In the genomic region with DNA sequence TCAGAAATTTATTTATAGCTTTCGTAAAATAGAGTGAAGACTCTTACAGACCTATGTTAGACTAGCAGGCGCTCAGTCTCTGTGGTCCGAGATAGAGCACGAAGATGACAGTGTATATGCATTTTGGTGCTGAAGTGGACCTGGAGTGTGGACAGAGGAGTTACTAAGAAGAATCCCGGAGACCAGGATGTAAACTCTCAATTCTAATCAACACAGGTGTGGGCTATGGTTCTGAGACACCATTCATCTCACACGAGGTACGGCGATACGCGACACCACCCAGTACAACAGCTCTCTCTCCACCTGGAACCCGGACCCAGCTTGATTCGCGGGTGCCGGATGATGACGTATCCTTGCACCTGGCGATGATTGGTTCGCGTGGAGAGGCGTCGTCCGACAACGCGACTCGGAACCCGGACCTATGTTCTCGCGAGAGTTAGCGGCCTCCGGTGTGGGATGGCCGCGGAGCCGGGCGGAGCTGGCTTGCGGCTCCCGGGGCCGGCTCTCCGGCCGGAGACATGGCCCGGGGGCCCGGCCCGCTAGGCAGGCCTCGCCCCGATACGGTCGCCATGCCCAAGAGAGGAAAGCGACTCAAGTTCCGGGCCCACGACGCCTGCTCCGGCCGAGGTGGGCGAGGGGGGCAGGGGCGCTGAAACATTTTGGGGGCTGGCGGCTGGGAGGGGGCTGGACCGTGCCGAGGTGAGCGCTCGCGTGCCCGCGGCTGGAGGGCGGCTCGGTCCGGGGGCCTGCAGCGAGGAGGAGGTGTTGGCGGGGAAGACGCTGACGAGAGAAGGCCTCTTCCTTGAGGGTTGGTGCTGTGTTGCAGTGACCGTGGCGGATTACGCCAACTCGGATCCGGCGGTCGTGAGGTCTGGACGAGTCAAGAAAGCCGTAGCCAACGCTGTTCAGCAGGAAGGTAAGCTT, we compare ENCODE assay signal across 8 cellular contexts. TPM values are rescaled to one million over a fixed set of nuclear protein-coding genes. Genes with fewer than 3 reads are reported as not detected.
DNase-seq lines count a peak whose midpoint lies in the region; ATAC-seq, FAIRE-seq and TF ChIP-seq lines count a peak whose summit lies in the region.

A gene with protein sequence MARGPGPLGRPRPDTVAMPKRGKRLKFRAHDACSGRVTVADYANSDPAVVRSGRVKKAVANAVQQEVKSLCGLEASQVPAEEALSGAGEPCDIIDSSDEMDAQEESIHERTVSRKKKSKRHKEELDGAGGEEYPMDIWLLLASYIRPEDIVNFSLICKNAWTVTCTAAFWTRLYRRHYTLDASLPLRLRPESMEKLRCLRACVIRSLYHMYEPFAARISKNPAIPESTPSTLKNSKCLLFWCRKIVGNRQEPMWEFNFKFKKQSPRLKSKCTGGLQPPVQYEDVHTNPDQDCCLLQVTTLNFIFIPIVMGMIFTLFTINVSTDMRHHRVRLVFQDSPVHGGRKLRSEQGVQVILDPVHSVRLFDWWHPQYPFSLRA (plus strand): TSS at position 427 of the 924 bp plus-strand sequence. CDS start 92 bp downstream, at position 519.

- H3K4me3 ChIP-seq in heart right ventricle, result peak within 1 kb of the TSS; percentile 67 to 95 (median 88)
- peak within 1 kb of the TSS; percentile 83 to 85 (median 84) for H3K4me3 ChIP-seq in upper lobe of left lung

- intact Hi-C loops in T-helper 1 cell treated with Interleukin-12 subunit alpha and Interleukin-12 subunit beta and Interleukin-4 antibody, amounts not matched to agents 30 ng/mL and 1 ng/mL, for 36 hours (cut with micrococcal nuclease), result loop anchor here (1.0 to 10.0 kb wide), 12 partner anchors 19 to 855 kb away; a partner anchor contains a TSS
- intact Hi-C loops in heart right ventricle (cut with DNase I), result loop anchor here in 1 of 10 donors (10.0 kb wide), 1 partner anchor 52 kb away; a partner anchor contains a TSS
- intact Hi-C loops in posterior cingulate gyrus (cut with DNase I), result no loop called here

- ATAC-seq in HG02852 (IDR thresholded peaks at IDR 0.05; ENCODE audit: unreplicated experiment) (peak; percentile 89), heart right ventricle (peak; percentile 98 to 99 (median 99)), upper lobe of left lung (ENCODE audit: low FRiP score in 2 of 2) (peak; percentile 99)

- H3K27me3 ChIP-seq in heart right ventricle, result no peaks in the 10 kb centered on the region
- no peaks in the 10 kb centered on the region for H3K27me3 ChIP-seq in upper lobe of left lung

- H3K36me3 ChIP-seq in heart right ventricle (peaks cover 0 to 36% (median 26%) of the 10 kb centered on the region in 9 donors), upper lobe of left lung (peaks cover 9 to 37% (median 19%) of the 10 kb centered on the region in 4 donors)

- H3K27ac ChIP-seq in heart right ventricle (peak within 1 kb of the TSS; percentile 82 to 96 (median 91)), upper lobe of left lung (peak within 1 kb of the TSS; percentile 87 to 97 (median 92))

- DNase-seq in GM12892 (ENCODE audit: insufficient read length) (peak; percentile 74), NCI-H146 treated with DMSO at 0.1 percent for 48 hours (lab: John Stamatoyannopoulos, UW; ENCODE audit: unreplicated experiment) (peak; percentile 88), amniotic epithelial cell (ENCODE audit: low read depth) (peak; percentile 93), heart right ventricle (peak; percentile 94 to 97), posterior cingulate gyrus (peak; percentile 94 to 99 (median 96)), upper lobe of left lung (peak; percentile 93 to 95)

- peak; percentile 96 for TF ChIP-seq POLR2A in GM12892 (IDR thresholded peaks at IDR 0.05; ENCODE audit: low read depth, low read length)
- TF ChIP-seq POLR2A in upper lobe of left lung (IDR thresholded peaks at IDR 0.05), result peak; percentile 50 to 95 (median 77)

- FAIRE-seq in GM12892 (lab: Jason Lieb, UNC), result peak; percentile 100

- H3K9me3 ChIP-seq in heart right ventricle (peaks cover 0 to 5% (median 0%) of the 10 kb centered on the region in 11 donors), upper lobe of left lung (no peaks in the 10 kb centered on the region)

- TF ChIP-seq CTCF in heart right ventricle (IDR thresholded peaks at IDR 0.05) (no peak), upper lobe of left lung (IDR thresholded peaks at IDR 0.05) (peak in 1 of 6 experiments; percentile 30)

- peaks cover 0 to 41% (median 24%) of the 10 kb centered on the region in 9 donors for H3K4me1 ChIP-seq in heart right ventricle
- peaks cover 14 to 32% (median 17%) of the 10 kb centered on the region in 4 donors for H3K4me1 ChIP-seq in upper lobe of left lung

- TF ChIP-seq EP300 in upper lobe of left lung (IDR thresholded peaks at IDR 0.05), result peak in 1 of 4 donors; percentile 56

- WGBS in heart right ventricle, 2 donors, result 0% methylated on average over 76 to 78 of the region's 78 CpGs
- WGBS in upper lobe of left lung, 2 donors, result 0 to 1% methylated on average over 26 to 52 of the region's 78 CpGs

RNA-seq across cellular contexts. Expression of the gene that starts here (rescaled TPM):
- polyA plus RNA-seq in GM12892 (2012; ENCODE audit: missing spikeins), result 38.9 TPM
- 66.3 and 70.7 TPM in 2 replicates for total RNA-seq in T-helper 1 cell treated with Interleukin-12 subunit alpha and Interleukin-12 subunit beta and Interleukin-4 antibody, amounts not matched to agents 30 ng/mL and 1 ng/mL, for 36 hours
- 10 to 100 TPM; 18.2 to 34.2 (median 21.1) TPM for total RNA-seq in heart right ventricle
- polyA plus RNA-seq in heart right ventricle, result 10 to 100 TPM; 11.5 to 38.1 TPM
- 10 to 100 TPM; 45.4 to 71.9 (median 68.1) TPM for total RNA-seq in upper lobe of left lung

Comparison
In these comparisons a context has a peak if more than half of its experiments do, and no peak if none do; other contexts are left out.
1. Peak in every context shown above with its lines: DNase-seq, ATAC-seq, H3K4me3 ChIP-seq and H3K27ac ChIP-seq.